In the genomic region with DNA sequence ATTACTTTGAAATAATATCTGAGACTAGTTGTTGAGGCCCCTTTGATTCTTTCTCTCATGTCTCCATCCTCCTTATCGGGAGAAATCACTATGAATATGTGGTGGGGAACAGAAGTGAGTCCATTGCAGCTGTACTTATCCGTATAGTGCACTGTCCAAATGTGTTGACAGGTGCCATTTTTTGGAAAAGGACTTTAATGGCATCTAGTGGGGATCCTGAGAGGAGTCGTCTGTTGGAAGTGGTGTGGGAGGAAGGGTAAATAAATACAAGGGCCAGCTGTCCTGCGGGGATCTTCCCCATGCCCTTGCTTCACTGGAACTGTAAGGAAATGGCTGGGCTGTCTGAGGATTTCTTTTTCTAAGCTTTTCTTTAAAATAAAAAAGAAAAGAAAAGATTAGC, we compare ENCODE assay signal across 1 cellular context.
TF ChIP-seq lines count a peak whose summit lies in the region.

No MANE protein-coding gene starts in this region.

TF ChIP-seq in IMR-90, 13 proteins besides CTCF, POLR2A, EP300 and RAD21:
- no peak for TF ChIP-seq RFX5 (IDR thresholded peaks at IDR 0.05; ENCODE audit: low read depth, low read length)
- TF ChIP-seq MAZ (IDR thresholded peaks at IDR 0.05; ENCODE audit: borderline replicate concordance, low read depth, low read length) = no peak
- no peak for TF ChIP-seq BHLHE40 (IDR thresholded peaks at IDR 0.05; ENCODE audit: low read depth, low read length)
- TF ChIP-seq USF2 (IDR thresholded peaks at IDR 0.05; ENCODE audit: low read depth, low read length) = no peak
- TF ChIP-seq MXI1 (IDR thresholded peaks at IDR 0.05; ENCODE audit: borderline replicate concordance, low read depth, low read length) = no peak
- TF ChIP-seq NFE2L2 (IDR thresholded peaks at IDR 0.05; ENCODE audit: low read depth, low read length) = no peak
- TF ChIP-seq ELK1 (IDR thresholded peaks at IDR 0.05; ENCODE audit: borderline replicate concordance, low read depth, low read length) = no peak
- TF ChIP-seq SMC3 (IDR thresholded peaks at IDR 0.05; ENCODE audit: low read depth, low read length) = no peak
- TF ChIP-seq FOS (IDR thresholded peaks at IDR 0.05; ENCODE audit: low read depth, low read length) = no peak
- no peak for TF ChIP-seq MAFK (IDR thresholded peaks at IDR 0.05; ENCODE audit: low read depth, low read length)
- no peak for TF ChIP-seq CHD1 (IDR thresholded peaks at IDR 0.05; ENCODE audit: low read depth, low read length)
- TF ChIP-seq CEBPB (IDR thresholded peaks at IDR 0.05; ENCODE audit: low read depth, low read length) = no peak
- no peak for TF ChIP-seq RCOR1 (IDR thresholded peaks at IDR 0.05; ENCODE audit: insufficient replicate concordance, low read length)
